8 cellular contexts compared by ENCODE assay signal in genomic region chr1:37478890-37479254, GRCh38. TPM values are rescaled to one million over a fixed set of nuclear protein-coding genes. Genes with fewer than 3 reads are reported as not detected.
DNase-seq lines count a peak whose midpoint lies in the region; ATAC-seq and TF ChIP-seq lines count a peak whose summit lies in the region.

No MANE protein-coding gene starts in this region.

- peak overlapping the region; percentile 88 for H3K27ac ChIP-seq in KMS-11
- H3K27ac ChIP-seq in tibial nerve = peak overlapping the region; percentile 37 to 98 (median 97)

- 47 to 51% methylated on average over 3 of the region's 3 CpGs for WGBS in tibial nerve, 2 donors

- H3K79me2 ChIP-seq in KMS-11 (ENCODE audit: insufficient read depth, low read depth) = peaks cover 59% of the 10 kb centered on the region

- H3K4me2 ChIP-seq in KMS-11 = peak overlapping the region; percentile 99

- no peak overlapping the region for H2AFZ ChIP-seq in KMS-11 (ENCODE audit: low read depth)

- 0 out of 2 replicates have a peak, but pooled peaks cover 3% of the 10 kb centered on the region for H4K20me1 ChIP-seq in KMS-11 (ENCODE audit: insufficient read depth)

- H3K36me3 ChIP-seq in KMS-11 (ENCODE audit: insufficient read depth) (peaks cover 3% of the 10 kb centered on the region; the same call in 1 of the 2 replicates), tibial nerve (peaks cover 0 to 50% (median 7%) of the 10 kb centered on the region in 3 donors)

- H3K9me3 ChIP-seq in tibial nerve = no peaks in the 10 kb centered on the region

- TF ChIP-seq CTCF in AG10803 (conservative IDR thresholded peaks at IDR 0.05; ENCODE audit: low read length) (no peak), KMS-11 (conservative IDR thresholded peaks at IDR 0.05; ENCODE audit: low read depth, low read length) (no peak), tibial nerve (IDR thresholded peaks at IDR 0.05) (no peak)

- peak overlapping the region; percentile 84 for H3K4me3 ChIP-seq in AG10803 (ENCODE audit: low read length)
- peak overlapping the region; percentile 22 for H3K4me3 ChIP-seq in KMS-11 (IDR thresholded peaks at IDR 0.05; ENCODE audit: insufficient read depth, low read depth, low read length)
- H3K4me3 ChIP-seq in tibial nerve = peak overlapping the region in 3 of 4 donors; percentile 23 to 93 (median 81)

- peak; percentile 12 for ATAC-seq in left lobe of liver
- ATAC-seq in HG03354 (IDR thresholded peaks at IDR 0.05; ENCODE audit: poor library complexity, severe bottlenecking, unreplicated experiment) = no peak
- no peak for ATAC-seq in GM18868 (IDR thresholded peaks at IDR 0.05; ENCODE audit: unreplicated experiment)

- H3K9ac ChIP-seq in KMS-11 = peak overlapping the region; percentile 62; the same call in 1 of the 2 replicates

- peaks cover 33% of the 10 kb centered on the region for H3K4me1 ChIP-seq in KMS-11 (ENCODE audit: low read depth, poor library complexity, severe bottlenecking)
- peaks cover 3 to 61% (median 58%) of the 10 kb centered on the region in 4 donors for H3K4me1 ChIP-seq in tibial nerve

- H3K27me3 ChIP-seq in KMS-11 (ENCODE audit: insufficient read depth, low read depth) (no peaks in the 10 kb centered on the region), tibial nerve (no peaks in the 10 kb centered on the region)

- DNase-seq in AG10803 (ENCODE audit: low read depth) (peak; percentile 80), left lobe of liver (ENCODE audit: low spot score) (peak; percentile 45), tibial nerve (ENCODE audit: low spot score in 2 of 2) (no peak), HPDE6-E6E7 (ENCODE audit: extremely low spot score) (no peak)
- peak; percentile 39 for DNase-seq in activated effector memory CD4-positive, alpha-beta T cell treated with Interleukin-2 at 50 U/mL for 16 hours

- no peak for TF ChIP-seq EP300 in tibial nerve (IDR thresholded peaks at IDR 0.05)

- TF ChIP-seq POLR2A in tibial nerve (IDR thresholded peaks at IDR 0.05) = no peak

RNA-seq across cellular contexts. Expression of gene ZC3H12A, which starts 4.5 kb away (rescaled TPM):
- total RNA-seq in left lobe of liver = 3.0 TPM
- 10 to 100 TPM in 3 of 4 donors, 1 to 10 TPM in 1; 7.9 to 15.7 (median 10.9) TPM for total RNA-seq in tibial nerve

RNA-seq across cellular contexts. Expression of gene MEAF6, which starts 35.7 kb away (rescaled TPM):
- total RNA-seq in left lobe of liver = 16.0 TPM
- total RNA-seq in tibial nerve = 10 to 100 TPM; 33.3 to 59.4 (median 40.3) TPM

Comparison
In these comparisons a context has a peak if more than half of its experiments do, and no peak if none do; other contexts are left out.
1. DNase-seq: peak in AG10803 (single experiment), activated effector memory CD4-positive, alpha-beta T cell treated with Interleukin-2 at 50 U/mL for 16 hours (single experiment) and left lobe of liver (single experiment); none in tibial nerve (0 of 2) and HPDE6-E6E7 (single experiment).
2. H3K4me3 ChIP-seq: peak in every context shown above with its lines; median percentile 84 in AG10803; 81 in tibial nerve; 22 in KMS-11.